1 cellular context compared by ENCODE assay signal in genomic region chr12:53268009-53268636, GRCh38.
A peak's percentile ranks its signal among the peaks of the same experiment; 100 is the strongest.
TF ChIP-seq lines count a peak whose summit lies in the region.

Gene ESPL1, plus strand, starts transcription at chr12:53268299. Its CDS starts 468 bp downstream, at chr12:53268767.

TF ChIP-seq in HepG2, 621 proteins besides CTCF, POLR2A, EP300 and RAD21 (continued from another document and continues in another):
- TF ChIP-seq, protein P1, sequence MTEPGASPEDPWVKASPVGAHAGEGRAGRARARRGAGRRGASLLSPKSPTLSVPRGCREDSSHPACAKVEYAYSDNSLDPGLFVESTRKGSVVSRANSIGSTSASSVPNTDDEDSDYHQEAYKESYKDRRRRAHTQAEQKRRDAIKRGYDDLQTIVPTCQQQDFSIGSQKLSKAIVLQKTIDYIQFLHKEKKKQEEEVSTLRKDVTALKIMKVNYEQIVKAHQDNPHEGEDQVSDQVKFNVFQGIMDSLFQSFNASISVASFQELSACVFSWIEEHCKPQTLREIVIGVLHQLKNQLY (CRISPR knock-in tag; IDR thresholded peaks at IDR 0.05), result 0 out of 2 replicates have a peak, but pooled peaks have one; percentile 32
- TF ChIP-seq GMEB1 (CRISPR knock-in tag; IDR thresholded peaks at IDR 0.05; ENCODE audit: borderline replicate concordance) (peak; percentile 98), PITX1 (CRISPR knock-in tag; IDR thresholded peaks at IDR 0.05) (peak; percentile 30; the same call in 1 of the 2 replicates), ZBTB38 (CRISPR knock-in tag; IDR thresholded peaks at IDR 0.05) (peak; percentile 35), ZSCAN9 (CRISPR knock-in tag; IDR thresholded peaks at IDR 0.05; ENCODE audit: borderline replicate concordance) (0 out of 2 replicates have a peak, but pooled peaks have one; percentile 26), REPIN1 (CRISPR knock-in tag; IDR thresholded peaks at IDR 0.05; ENCODE audit: borderline replicate concordance, low read depth) (peak; percentile 49; the same call in 1 of the 2 replicates), AKAP8 (CRISPR knock-in tag; IDR thresholded peaks at IDR 0.05) (0 out of 2 replicates have a peak, but pooled peaks have one; percentile 30), NCOA2 (CRISPR knock-in tag; IDR thresholded peaks at IDR 0.05) (0 out of 2 replicates have a peak, but pooled peaks have one; percentile 21), ZNF343 (CRISPR knock-in tag; IDR thresholded peaks at IDR 0.05) (peak; percentile 22; the same call in 1 of the 2 replicates), GATAD2A (CRISPR knock-in tag; IDR thresholded peaks at IDR 0.05) (0 out of 2 replicates have a peak, but pooled peaks have one; percentile 34), NRL (CRISPR knock-in tag; IDR thresholded peaks at IDR 0.05; ENCODE audit: borderline replicate concordance) (peak; percentile 39; the same call in 1 of the 2 replicates), ZNF543 (CRISPR knock-in tag; IDR thresholded peaks at IDR 0.05) (peak; percentile 64; the same call in 1 of the 2 replicates), TAF1 (CRISPR knock-in tag; IDR thresholded peaks at IDR 0.05) (peak; percentile 62; the same call in 1 of the 2 replicates), ZNF263 (CRISPR knock-in tag; IDR thresholded peaks at IDR 0.05) (0 out of 2 replicates have a peak, but pooled peaks have one; percentile 34), ZNF644 (CRISPR knock-in tag; IDR thresholded peaks at IDR 0.05; ENCODE audit: low read depth) (no peak), SOX13 (IDR thresholded peaks at IDR 0.05) (no peak), SOX13 (CRISPR knock-in tag; conservative IDR thresholded peaks at IDR 0.05 in 1 of 2, IDR thresholded peaks at IDR 0.05 in 1 of 2) (peak in 1 of 2 experiments; percentile 28; a peak in 1 of 4 replicates), STAT5B (CRISPR knock-in tag; IDR thresholded peaks at IDR 0.05) (no peak), HMG20B (CRISPR knock-in tag; conservative IDR thresholded peaks at IDR 0.05) (no peak), YY1 (IDR thresholded peaks at IDR 0.05; ENCODE audit: insufficient read depth, insufficient replicate concordance, low read depth, low read length) (peak; percentile 55), ARHGAP35 (CRISPR knock-in tag; IDR thresholded peaks at IDR 0.05; ENCODE audit: borderline replicate concordance) (peak; percentile 93), RFXANK (CRISPR knock-in tag; IDR thresholded peaks at IDR 0.05) (0 out of 2 replicates have a peak, but pooled peaks have one; percentile 29), ZNF720 (CRISPR knock-in tag; IDR thresholded peaks at IDR 0.05) (0 out of 2 replicates have a peak, but pooled peaks have one; percentile 77), MIXL1 (CRISPR knock-in tag; IDR thresholded peaks at IDR 0.05) (0 out of 2 replicates have a peak, but pooled peaks have one; percentile 34), TFDP1 (CRISPR knock-in tag; IDR thresholded peaks at IDR 0.05; ENCODE audit: borderline replicate concordance) (peak; percentile 97), DMAP1 (CRISPR knock-in tag; IDR thresholded peaks at IDR 0.05) (peak; percentile 86; the same call in 1 of the 2 replicates), YEATS4 (CRISPR knock-in tag; IDR thresholded peaks at IDR 0.05; ENCODE audit: borderline replicate concordance) (no peak), SPEN (CRISPR knock-in tag; IDR thresholded peaks at IDR 0.05; ENCODE audit: low read depth) (peak; percentile 73; the same call in 1 of the 2 replicates), ZNF205 (CRISPR knock-in tag; IDR thresholded peaks at IDR 0.05) (peak; percentile 92), MAFK (conservative IDR thresholded peaks at IDR 0.05 in 1 of 2, IDR thresholded peaks at IDR 0.05 in 1 of 2; ENCODE audit: low read length in 2 of 2) (no peak), ZNF350 (CRISPR knock-in tag; IDR thresholded peaks at IDR 0.05; ENCODE audit: borderline replicate concordance, low read depth) (peak; percentile 62; the same call in 1 of the 2 replicates), ZNF746 (CRISPR knock-in tag; IDR thresholded peaks at IDR 0.05) (no peak), FOXK1 (CRISPR knock-in tag; IDR thresholded peaks at IDR 0.05; ENCODE audit: borderline replicate concordance, low read depth) (no peak)
- TF ChIP-seq, protein P2, sequence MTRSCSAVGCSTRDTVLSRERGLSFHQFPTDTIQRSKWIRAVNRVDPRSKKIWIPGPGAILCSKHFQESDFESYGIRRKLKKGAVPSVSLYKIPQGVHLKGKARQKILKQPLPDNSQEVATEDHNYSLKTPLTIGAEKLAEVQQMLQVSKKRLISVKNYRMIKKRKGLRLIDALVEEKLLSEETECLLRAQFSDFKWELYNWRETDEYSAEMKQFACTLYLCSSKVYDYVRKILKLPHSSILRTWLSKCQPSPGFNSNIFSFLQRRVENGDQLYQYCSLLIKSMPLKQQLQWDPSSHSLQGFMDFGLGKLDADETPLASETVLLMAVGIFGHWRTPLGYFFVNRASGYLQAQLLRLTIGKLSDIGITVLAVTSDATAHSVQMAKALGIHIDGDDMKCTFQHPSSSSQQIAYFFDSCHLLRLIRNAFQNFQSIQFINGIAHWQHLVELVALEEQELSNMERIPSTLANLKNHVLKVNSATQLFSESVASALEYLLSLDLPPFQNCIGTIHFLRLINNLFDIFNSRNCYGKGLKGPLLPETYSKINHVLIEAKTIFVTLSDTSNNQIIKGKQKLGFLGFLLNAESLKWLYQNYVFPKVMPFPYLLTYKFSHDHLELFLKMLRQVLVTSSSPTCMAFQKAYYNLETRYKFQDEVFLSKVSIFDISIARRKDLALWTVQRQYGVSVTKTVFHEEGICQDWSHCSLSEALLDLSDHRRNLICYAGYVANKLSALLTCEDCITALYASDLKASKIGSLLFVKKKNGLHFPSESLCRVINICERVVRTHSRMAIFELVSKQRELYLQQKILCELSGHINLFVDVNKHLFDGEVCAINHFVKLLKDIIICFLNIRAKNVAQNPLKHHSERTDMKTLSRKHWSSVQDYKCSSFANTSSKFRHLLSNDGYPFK (CRISPR knock-in tag; IDR thresholded peaks at IDR 0.05; ENCODE audit: borderline replicate concordance), result peak; percentile 44; the same call in 1 of the 2 replicates
- TF ChIP-seq, protein P3, sequence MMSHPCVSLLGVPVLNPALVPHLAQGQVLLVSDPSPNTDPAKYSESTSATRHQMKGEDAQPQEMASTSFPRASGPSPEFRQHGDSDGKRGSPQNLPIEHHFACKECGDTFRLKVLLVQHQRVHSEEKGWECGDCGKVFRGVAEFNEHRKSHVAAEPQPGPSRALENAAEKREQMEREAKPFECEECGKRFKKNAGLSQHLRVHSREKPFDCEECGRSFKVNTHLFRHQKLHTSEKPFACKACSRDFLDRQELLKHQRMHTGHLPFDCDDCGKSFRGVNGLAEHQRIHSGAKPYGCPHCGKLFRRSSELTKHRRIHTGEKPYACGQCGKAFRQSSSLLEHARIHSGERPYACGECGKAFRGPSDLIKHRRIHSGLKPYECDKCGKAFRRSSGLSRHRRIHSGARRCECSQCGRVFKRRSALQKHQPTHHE (CRISPR knock-in tag; IDR thresholded peaks at IDR 0.05; ENCODE audit: borderline replicate concordance), result peak; percentile 62; the same call in 1 of the 2 replicates
- TF ChIP-seq, protein P4, sequence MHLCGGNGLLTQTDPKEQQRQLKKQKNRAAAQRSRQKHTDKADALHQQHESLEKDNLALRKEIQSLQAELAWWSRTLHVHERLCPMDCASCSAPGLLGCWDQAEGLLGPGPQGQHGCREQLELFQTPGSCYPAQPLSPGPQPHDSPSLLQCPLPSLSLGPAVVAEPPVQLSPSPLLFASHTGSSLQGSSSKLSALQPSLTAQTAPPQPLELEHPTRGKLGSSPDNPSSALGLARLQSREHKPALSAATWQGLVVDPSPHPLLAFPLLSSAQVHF (CRISPR knock-in tag; IDR thresholded peaks at IDR 0.05), result no peak
- TF ChIP-seq, protein P5, sequence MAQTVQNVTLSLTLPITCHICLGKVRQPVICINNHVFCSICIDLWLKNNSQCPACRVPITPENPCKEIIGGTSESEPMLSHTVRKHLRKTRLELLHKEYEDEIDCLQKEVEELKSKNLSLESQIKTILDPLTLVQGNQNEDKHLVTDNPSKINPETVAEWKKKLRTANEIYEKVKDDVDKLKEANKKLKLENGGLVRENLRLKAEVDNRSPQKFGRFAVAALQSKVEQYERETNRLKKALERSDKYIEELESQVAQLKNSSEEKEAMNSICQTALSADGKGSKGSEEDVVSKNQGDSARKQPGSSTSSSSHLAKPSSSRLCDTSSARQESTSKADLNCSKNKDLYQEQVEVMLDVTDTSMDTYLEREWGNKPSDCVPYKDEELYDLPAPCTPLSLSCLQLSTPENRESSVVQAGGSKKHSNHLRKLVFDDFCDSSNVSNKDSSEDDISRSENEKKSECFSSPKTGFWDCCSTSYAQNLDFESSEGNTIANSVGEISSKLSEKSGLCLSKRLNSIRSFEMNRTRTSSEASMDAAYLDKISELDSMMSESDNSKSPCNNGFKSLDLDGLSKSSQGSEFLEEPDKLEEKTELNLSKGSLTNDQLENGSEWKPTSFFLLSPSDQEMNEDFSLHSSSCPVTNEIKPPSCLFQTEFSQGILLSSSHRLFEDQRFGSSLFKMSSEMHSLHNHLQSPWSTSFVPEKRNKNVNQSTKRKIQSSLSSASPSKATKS (CRISPR knock-in tag; IDR thresholded peaks at IDR 0.05), result no peak
- TF ChIP-seq, protein P6, sequence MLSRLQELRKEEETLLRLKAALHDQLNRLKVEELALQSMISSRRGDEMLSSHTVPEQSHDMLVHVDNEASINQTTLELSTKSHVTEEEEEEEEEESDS (CRISPR knock-in tag; IDR thresholded peaks at IDR 0.05; ENCODE audit: borderline replicate concordance), result peak; percentile 48; the same call in 1 of the 2 replicates
- TF ChIP-seq, protein P7, sequence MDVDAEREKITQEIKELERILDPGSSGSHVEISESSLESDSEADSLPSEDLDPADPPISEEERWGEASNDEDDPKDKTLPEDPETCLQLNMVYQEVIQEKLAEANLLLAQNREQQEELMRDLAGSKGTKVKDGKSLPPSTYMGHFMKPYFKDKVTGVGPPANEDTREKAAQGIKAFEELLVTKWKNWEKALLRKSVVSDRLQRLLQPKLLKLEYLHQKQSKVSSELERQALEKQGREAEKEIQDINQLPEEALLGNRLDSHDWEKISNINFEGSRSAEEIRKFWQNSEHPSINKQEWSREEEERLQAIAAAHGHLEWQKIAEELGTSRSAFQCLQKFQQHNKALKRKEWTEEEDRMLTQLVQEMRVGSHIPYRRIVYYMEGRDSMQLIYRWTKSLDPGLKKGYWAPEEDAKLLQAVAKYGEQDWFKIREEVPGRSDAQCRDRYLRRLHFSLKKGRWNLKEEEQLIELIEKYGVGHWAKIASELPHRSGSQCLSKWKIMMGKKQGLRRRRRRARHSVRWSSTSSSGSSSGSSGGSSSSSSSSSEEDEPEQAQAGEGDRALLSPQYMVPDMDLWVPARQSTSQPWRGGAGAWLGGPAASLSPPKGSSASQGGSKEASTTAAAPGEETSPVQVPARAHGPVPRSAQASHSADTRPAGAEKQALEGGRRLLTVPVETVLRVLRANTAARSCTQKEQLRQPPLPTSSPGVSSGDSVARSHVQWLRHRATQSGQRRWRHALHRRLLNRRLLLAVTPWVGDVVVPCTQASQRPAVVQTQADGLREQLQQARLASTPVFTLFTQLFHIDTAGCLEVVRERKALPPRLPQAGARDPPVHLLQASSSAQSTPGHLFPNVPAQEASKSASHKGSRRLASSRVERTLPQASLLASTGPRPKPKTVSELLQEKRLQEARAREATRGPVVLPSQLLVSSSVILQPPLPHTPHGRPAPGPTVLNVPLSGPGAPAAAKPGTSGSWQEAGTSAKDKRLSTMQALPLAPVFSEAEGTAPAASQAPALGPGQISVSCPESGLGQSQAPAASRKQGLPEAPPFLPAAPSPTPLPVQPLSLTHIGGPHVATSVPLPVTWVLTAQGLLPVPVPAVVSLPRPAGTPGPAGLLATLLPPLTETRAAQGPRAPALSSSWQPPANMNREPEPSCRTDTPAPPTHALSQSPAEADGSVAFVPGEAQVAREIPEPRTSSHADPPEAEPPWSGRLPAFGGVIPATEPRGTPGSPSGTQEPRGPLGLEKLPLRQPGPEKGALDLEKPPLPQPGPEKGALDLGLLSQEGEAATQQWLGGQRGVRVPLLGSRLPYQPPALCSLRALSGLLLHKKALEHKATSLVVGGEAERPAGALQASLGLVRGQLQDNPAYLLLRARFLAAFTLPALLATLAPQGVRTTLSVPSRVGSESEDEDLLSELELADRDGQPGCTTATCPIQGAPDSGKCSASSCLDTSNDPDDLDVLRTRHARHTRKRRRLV (CRISPR knock-in tag; IDR thresholded peaks at IDR 0.05), result peak; percentile 71; the same call in 1 of the 2 replicates
- TF ChIP-seq, protein P8, sequence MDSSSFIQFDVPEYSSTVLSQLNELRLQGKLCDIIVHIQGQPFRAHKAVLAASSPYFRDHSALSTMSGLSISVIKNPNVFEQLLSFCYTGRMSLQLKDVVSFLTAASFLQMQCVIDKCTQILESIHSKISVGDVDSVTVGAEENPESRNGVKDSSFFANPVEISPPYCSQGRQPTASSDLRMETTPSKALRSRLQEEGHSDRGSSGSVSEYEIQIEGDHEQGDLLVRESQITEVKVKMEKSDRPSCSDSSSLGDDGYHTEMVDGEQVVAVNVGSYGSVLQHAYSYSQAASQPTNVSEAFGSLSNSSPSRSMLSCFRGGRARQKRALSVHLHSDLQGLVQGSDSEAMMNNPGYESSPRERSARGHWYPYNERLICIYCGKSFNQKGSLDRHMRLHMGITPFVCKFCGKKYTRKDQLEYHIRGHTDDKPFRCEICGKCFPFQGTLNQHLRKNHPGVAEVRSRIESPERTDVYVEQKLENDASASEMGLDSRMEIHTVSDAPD (CRISPR knock-in tag; IDR thresholded peaks at IDR 0.05), result peak; percentile 61; the same call in 1 of the 2 replicates
